ENCODE assay signal across 1 cellular context in genomic region chr6:75601608-75602163, GRCh38.
A peak's percentile ranks its signal among the peaks of the same experiment; 100 is the strongest.
TF ChIP-seq lines count a peak whose summit lies in the region.

A gene with protein sequence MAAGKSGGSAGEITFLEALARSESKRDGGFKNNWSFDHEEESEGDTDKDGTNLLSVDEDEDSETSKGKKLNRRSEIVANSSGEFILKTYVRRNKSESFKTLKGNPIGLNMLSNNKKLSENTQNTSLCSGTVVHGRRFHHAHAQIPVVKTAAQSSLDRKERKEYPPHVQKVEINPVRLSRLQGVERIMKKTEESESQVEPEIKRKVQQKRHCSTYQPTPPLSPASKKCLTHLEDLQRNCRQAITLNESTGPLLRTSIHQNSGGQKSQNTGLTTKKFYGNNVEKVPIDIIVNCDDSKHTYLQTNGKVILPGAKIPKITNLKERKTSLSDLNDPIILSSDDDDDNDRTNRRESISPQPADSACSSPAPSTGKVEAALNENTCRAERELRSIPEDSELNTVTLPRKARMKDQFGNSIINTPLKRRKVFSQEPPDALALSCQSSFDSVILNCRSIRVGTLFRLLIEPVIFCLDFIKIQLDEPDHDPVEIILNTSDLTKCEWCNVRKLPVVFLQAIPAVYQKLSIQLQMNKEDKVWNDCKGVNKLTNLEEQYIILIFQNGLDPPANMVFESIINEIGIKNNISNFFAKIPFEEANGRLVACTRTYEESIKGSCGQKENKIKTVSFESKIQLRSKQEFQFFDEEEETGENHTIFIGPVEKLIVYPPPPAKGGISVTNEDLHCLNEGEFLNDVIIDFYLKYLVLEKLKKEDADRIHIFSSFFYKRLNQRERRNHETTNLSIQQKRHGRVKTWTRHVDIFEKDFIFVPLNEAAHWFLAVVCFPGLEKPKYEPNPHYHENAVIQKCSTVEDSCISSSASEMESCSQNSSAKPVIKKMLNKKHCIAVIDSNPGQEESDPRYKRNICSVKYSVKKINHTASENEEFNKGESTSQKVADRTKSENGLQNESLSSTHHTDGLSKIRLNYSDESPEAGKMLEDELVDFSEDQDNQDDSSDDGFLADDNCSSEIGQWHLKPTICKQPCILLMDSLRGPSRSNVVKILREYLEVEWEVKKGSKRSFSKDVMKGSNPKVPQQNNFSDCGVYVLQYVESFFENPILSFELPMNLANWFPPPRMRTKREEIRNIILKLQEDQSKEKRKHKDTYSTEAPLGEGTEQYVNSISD (plus strand): TSS chr6:75601880. CDS start chr6:75602525, 645 bp downstream.

TF ChIP-seq in HepG2, 621 proteins besides CTCF, POLR2A, EP300 and RAD21 (continued from another document and continues in another):
- TF ChIP-seq ZBTB49 (CRISPR knock-in tag; IDR thresholded peaks at IDR 0.05; ENCODE audit: borderline replicate concordance) (no peak), ZNF30 (CRISPR knock-in tag; IDR thresholded peaks at IDR 0.05) (no peak), PTBP1 (IDR thresholded peaks at IDR 0.05; ENCODE audit: low read depth, low read length, poor library complexity, severe bottlenecking) (no peak), KLF13 (CRISPR knock-in tag; IDR thresholded peaks at IDR 0.05) (no peak), KLF12 (CRISPR knock-in tag; IDR thresholded peaks at IDR 0.05; ENCODE audit: borderline replicate concordance) (0 out of 2 replicates have a peak, but pooled peaks have one; percentile 52), ZNF441 (CRISPR knock-in tag; IDR thresholded peaks at IDR 0.05; ENCODE audit: borderline replicate concordance) (peak; percentile 63; the same call in 1 of the 2 replicates), FOXC1 (CRISPR knock-in tag; IDR thresholded peaks at IDR 0.05; ENCODE audit: borderline replicate concordance) (no peak; the same call in 1 of the 2 replicates), ZNF121 (CRISPR knock-in tag; IDR thresholded peaks at IDR 0.05) (0 out of 2 replicates have a peak, but pooled peaks have one; percentile 24), TBX2 (CRISPR knock-in tag; IDR thresholded peaks at IDR 0.05; ENCODE audit: borderline replicate concordance) (peak; percentile 77), FOSL1 (CRISPR knock-in tag; IDR thresholded peaks at IDR 0.05; ENCODE audit: borderline replicate concordance) (no peak), ZNF432 (CRISPR knock-in tag; IDR thresholded peaks at IDR 0.05; ENCODE audit: borderline replicate concordance) (no peak; the same call in 1 of the 2 replicates), NFKB2 (CRISPR knock-in tag; IDR thresholded peaks at IDR 0.05; ENCODE audit: borderline replicate concordance) (0 out of 2 replicates have a peak, but pooled peaks have one; percentile 64), ZNF577 (CRISPR knock-in tag; IDR thresholded peaks at IDR 0.05; ENCODE audit: borderline replicate concordance, low read depth) (no peak), MED1 (CRISPR knock-in tag; IDR thresholded peaks at IDR 0.05) (0 out of 2 replicates have a peak, but pooled peaks have one; percentile 44), ZNF704 (CRISPR knock-in tag; IDR thresholded peaks at IDR 0.05; ENCODE audit: borderline replicate concordance) (peak; percentile 61; the same call in 1 of the 2 replicates), ZFAT (CRISPR knock-in tag; conservative IDR thresholded peaks at IDR 0.05) (no peak), ZNF317 (CRISPR knock-in tag; IDR thresholded peaks at IDR 0.05) (no peak), ZNF607 (CRISPR knock-in tag; IDR thresholded peaks at IDR 0.05; ENCODE audit: borderline replicate concordance) (peak; percentile 21; the same call in 1 of the 2 replicates), ZSCAN25 (CRISPR knock-in tag; IDR thresholded peaks at IDR 0.05) (no peak), HCFC1 (IDR thresholded peaks at IDR 0.05; ENCODE audit: low read depth, low read length) (no peak), SMARCE1 (IDR thresholded peaks at IDR 0.05; ENCODE audit: borderline replicate concordance) (no peak), ISL2 (CRISPR knock-in tag; IDR thresholded peaks at IDR 0.05) (0 out of 2 replicates have a peak, but pooled peaks have one; percentile 40), ZNF761 (CRISPR knock-in tag; conservative IDR thresholded peaks at IDR 0.05) (no peak), ZNF160 (CRISPR knock-in tag; IDR thresholded peaks at IDR 0.05) (no peak; the same call in none of the 2 replicates), TSC22D2 (CRISPR knock-in tag; IDR thresholded peaks at IDR 0.05; ENCODE audit: borderline replicate concordance) (no peak), MXI1 (IDR thresholded peaks at IDR 0.05; ENCODE audit: borderline replicate concordance, low read depth, low read length) (peak; percentile 82; the same call in 2 of the 3 replicates), ZNF496 (CRISPR knock-in tag; IDR thresholded peaks at IDR 0.05; ENCODE audit: insufficient replicate concordance) (no peak), CREM (IDR thresholded peaks at IDR 0.05) (no peak), CREM (CRISPR knock-in tag; IDR thresholded peaks at IDR 0.05) (no peak), PHF8 (CRISPR knock-in tag; IDR thresholded peaks at IDR 0.05) (peak; percentile 97), HNF4A (CRISPR knock-in tag; IDR thresholded peaks at IDR 0.05) (0 out of 2 replicates have a peak, but pooled peaks have one; percentile 2), ZNF792 (CRISPR knock-in tag; IDR thresholded peaks at IDR 0.05) (peak; percentile 56), RBM22 (optimal IDR thresholded peaks at IDR 0.05; ENCODE audit: low read length) (no peak), FOXK1 (CRISPR knock-in tag; IDR thresholded peaks at IDR 0.05; ENCODE audit: borderline replicate concordance, low read depth) (no peak), ATF7-NPFF (CRISPR knock-in tag; IDR thresholded peaks at IDR 0.05; ENCODE audit: low read depth) (peak; percentile 74; the same call in 1 of the 2 replicates), HMG20A (CRISPR knock-in tag; IDR thresholded peaks at IDR 0.05; ENCODE audit: borderline replicate concordance) (no peak)
- TF ChIP-seq, protein P1, sequence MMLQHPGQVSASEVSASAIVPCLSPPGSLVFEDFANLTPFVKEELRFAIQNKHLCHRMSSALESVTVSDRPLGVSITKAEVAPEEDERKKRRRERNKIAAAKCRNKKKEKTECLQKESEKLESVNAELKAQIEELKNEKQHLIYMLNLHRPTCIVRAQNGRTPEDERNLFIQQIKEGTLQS (CRISPR knock-in tag; IDR thresholded peaks at IDR 0.05), result no peak
- TF ChIP-seq, protein P2, sequence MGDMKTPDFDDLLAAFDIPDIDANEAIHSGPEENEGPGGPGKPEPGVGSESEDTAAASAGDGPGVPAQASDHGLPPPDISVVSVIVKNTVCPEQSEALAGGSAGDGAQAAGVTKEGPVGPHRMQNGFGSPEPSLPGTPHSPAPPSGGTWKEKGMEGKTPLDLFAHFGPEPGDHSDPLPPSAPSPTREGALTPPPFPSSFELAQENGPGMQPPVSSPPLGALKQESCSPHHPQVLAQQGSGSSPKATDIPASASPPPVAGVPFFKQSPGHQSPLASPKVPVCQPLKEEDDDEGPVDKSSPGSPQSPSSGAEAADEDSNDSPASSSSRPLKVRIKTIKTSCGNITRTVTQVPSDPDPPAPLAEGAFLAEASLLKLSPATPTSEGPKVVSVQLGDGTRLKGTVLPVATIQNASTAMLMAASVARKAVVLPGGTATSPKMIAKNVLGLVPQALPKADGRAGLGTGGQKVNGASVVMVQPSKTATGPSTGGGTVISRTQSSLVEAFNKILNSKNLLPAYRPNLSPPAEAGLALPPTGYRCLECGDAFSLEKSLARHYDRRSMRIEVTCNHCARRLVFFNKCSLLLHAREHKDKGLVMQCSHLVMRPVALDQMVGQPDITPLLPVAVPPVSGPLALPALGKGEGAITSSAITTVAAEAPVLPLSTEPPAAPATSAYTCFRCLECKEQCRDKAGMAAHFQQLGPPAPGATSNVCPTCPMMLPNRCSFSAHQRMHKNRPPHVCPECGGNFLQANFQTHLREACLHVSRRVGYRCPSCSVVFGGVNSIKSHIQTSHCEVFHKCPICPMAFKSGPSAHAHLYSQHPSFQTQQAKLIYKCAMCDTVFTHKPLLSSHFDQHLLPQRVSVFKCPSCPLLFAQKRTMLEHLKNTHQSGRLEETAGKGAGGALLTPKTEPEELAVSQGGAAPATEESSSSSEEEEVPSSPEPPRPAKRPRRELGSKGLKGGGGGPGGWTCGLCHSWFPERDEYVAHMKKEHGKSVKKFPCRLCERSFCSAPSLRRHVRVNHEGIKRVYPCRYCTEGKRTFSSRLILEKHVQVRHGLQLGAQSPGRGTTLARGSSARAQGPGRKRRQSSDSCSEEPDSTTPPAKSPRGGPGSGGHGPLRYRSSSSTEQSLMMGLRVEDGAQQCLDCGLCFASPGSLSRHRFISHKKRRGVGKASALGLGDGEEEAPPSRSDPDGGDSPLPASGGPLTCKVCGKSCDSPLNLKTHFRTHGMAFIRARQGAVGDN (CRISPR knock-in tag; IDR thresholded peaks at IDR 0.05), result peak; percentile 90; the same call in 1 of the 2 replicates
- TF ChIP-seq, protein P3, sequence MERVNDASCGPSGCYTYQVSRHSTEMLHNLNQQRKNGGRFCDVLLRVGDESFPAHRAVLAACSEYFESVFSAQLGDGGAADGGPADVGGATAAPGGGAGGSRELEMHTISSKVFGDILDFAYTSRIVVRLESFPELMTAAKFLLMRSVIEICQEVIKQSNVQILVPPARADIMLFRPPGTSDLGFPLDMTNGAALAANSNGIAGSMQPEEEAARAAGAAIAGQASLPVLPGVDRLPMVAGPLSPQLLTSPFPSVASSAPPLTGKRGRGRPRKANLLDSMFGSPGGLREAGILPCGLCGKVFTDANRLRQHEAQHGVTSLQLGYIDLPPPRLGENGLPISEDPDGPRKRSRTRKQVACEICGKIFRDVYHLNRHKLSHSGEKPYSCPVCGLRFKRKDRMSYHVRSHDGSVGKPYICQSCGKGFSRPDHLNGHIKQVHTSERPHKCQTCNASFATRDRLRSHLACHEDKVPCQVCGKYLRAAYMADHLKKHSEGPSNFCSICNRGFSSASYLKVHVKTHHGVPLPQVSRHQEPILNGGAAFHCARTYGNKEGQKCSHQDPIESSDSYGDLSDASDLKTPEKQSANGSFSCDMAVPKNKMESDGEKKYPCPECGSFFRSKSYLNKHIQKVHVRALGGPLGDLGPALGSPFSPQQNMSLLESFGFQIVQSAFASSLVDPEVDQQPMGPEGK (CRISPR knock-in tag; IDR thresholded peaks at IDR 0.05), result peak; percentile 87
- TF ChIP-seq, protein P4, sequence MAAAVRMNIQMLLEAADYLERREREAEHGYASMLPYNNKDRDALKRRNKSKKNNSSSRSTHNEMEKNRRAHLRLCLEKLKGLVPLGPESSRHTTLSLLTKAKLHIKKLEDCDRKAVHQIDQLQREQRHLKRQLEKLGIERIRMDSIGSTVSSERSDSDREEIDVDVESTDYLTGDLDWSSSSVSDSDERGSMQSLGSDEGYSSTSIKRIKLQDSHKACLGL (CRISPR knock-in tag; IDR thresholded peaks at IDR 0.05), result peak; percentile 71; the same call in 1 of the 2 replicates
- TF ChIP-seq, protein P5, sequence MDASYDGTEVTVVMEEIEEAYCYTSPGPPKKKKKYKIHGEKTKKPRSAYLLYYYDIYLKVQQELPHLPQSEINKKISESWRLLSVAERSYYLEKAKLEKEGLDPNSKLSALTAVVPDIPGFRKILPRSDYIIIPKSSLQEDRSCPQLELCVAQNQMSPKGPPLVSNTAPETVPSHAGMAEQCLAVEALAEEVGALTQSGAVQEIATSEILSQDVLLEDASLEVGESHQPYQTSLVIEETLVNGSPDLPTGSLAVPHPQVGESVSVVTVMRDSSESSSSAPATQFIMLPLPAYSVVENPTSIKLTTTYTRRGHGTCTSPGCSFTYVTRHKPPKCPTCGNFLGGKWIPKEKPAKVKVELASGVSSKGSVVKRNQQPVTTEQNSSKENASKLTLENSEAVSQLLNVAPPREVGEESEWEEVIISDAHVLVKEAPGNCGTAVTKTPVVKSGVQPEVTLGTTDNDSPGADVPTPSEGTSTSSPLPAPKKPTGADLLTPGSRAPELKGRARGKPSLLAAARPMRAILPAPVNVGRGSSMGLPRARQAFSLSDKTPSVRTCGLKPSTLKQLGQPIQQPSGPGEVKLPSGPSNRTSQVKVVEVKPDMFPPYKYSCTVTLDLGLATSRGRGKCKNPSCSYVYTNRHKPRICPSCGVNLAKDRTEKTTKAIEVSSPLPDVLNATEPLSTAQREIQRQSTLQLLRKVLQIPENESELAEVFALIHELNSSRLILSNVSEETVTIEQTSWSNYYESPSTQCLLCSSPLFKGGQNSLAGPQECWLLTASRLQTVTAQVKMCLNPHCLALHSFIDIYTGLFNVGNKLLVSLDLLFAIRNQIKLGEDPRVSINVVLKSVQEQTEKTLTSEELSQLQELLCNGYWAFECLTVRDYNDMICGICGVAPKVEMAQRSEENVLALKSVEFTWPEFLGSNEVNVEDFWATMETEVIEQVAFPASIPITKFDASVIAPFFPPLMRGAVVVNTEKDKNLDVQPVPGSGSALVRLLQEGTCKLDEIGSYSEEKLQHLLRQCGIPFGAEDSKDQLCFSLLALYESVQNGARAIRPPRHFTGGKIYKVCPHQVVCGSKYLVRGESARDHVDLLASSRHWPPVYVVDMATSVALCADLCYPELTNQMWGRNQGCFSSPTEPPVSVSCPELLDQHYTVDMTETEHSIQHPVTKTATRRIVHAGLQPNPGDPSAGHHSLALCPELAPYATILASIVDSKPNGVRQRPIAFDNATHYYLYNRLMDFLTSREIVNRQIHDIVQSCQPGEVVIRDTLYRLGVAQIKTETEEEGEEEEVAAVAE (CRISPR knock-in tag; IDR thresholded peaks at IDR 0.05; ENCODE audit: borderline replicate concordance), result no peak
